Comparison of ENCODE assay signal across 2 cellular contexts in genomic region chr15:80455051-80455648, GRCh38.
A peak's percentile ranks its signal among the peaks of the same experiment; 100 is the strongest.
TF ChIP-seq lines count a peak whose summit lies in the region.

No MANE protein-coding gene starts in this region.

TF ChIP-seq in A549, 52 proteins besides CTCF, POLR2A, EP300 and RAD21:
- no peak for TF ChIP-seq FOSL2 (IDR thresholded peaks at IDR 0.05)
- TF ChIP-seq FOSL2 (CRISPR knock-in tag; IDR thresholded peaks at IDR 0.05) = no peak
- TF ChIP-seq CBX2 (IDR thresholded peaks at IDR 0.05; ENCODE audit: borderline replicate concordance, low read depth) = no peak
- TF ChIP-seq CEBPB (IDR thresholded peaks at IDR 0.05) = no peak
- no peak for TF ChIP-seq E2F6 (IDR thresholded peaks at IDR 0.05; ENCODE audit: borderline replicate concordance, low read depth)
- TF ChIP-seq HOXB5 (CRISPR knock-in tag; IDR thresholded peaks at IDR 0.05) = no peak
- no peak for TF ChIP-seq PBX3 (IDR thresholded peaks at IDR 0.05)
- no peak for TF ChIP-seq JUNB (IDR thresholded peaks at IDR 0.05)
- no peak for TF ChIP-seq CBX8 (IDR thresholded peaks at IDR 0.05)
- TF ChIP-seq NPAS2 (CRISPR knock-in tag; IDR thresholded peaks at IDR 0.05; ENCODE audit: borderline replicate concordance) = no peak

TF ChIP-seq in IMR-90, 13 proteins besides CTCF, POLR2A, EP300 and RAD21:
- TF ChIP-seq CHD1 (IDR thresholded peaks at IDR 0.05; ENCODE audit: low read depth, low read length) = no peak
- TF ChIP-seq RFX5 (IDR thresholded peaks at IDR 0.05; ENCODE audit: low read depth, low read length) = no peak
- 0 out of 2 replicates have a peak, but pooled peaks have one; percentile 0 for TF ChIP-seq CEBPB (IDR thresholded peaks at IDR 0.05; ENCODE audit: low read depth, low read length)
